22 cellular contexts compared by ENCODE assay signal in the genomic region with DNA sequence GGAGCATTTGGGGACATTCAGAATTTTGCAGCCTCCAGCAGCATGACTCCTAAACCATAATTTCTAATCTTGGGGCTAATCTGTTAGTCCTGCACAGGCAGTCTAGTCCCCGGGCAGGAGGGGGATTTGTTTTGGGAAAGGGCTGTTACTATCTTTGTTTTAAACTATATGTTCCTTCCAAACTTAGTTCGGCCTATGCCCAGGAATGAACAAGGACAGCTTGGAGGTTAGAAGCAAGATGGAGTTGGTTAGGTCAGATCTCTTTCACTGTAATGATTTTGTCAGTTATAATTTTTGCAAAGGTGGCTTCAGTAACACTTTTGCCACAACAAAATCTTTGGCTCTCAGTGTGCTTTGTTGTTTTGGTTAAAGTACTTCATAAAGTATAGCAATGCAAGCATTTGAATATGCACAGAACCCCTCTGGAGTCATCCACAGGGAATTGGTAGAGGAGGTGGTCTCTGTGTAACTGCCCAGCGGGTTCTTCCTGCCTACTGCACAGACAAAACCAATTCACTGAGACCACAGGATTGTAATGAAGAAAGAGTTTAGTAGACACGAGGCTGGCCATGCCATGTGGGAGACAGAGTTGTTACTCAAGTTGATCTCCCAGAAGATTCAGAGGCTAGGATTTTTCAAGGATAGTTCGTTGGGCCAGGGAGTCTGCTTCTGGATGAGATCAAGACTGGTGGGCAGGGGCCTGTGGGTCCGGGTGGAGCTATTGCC.
DNase-seq lines count a peak whose midpoint lies in the region; ATAC-seq, FAIRE-seq and TF ChIP-seq lines count a peak whose summit lies in the region.
"Had no signal": no experiment of that assay in that cellular context is flagged by ENCODE, and none has a peak within 500 bp of the region (broad histone marks: within the 10 kb centered on the region; RNA-seq: fewer than 3 reads in every experiment).

No MANE protein-coding gene starts in this region.

- no peak for TF ChIP-seq POLR2A in GM12878 (IDR thresholded peaks at IDR 0.05; ENCODE audit: low read depth, low read length)

- H3K18ac ChIP-seq in H9 (ENCODE audit: insufficient read length, low read depth, low read length): no peak overlapping the region

- H4K91ac ChIP-seq in H9 (ENCODE audit: insufficient read length, low read depth, low read length): no peak overlapping the region

- peaks cover 64 to 66% of the 10 kb centered on the region in 2 experiments for H3K4me1 Mint-ChIP-seq in H9
- H3K4me1 Mint-ChIP-seq in stimulated activated effector memory CD8-positive, alpha-beta T cell treated with anti-CD3 and anti-CD28 coated beads, Interleukin-12 subunit alpha, Interleukin-12 subunit beta, amount 100 ng/mL, for 72 hours: peaks cover 27% of the 10 kb centered on the region
- H3K4me1 Mint-ChIP-seq: CD4-positive, alpha-beta memory T cell had no signal

- H4K20me1 ChIP-seq in H9 (ENCODE audit: control insufficient read depth, insufficient read depth, insufficient read length): no peaks in the 10 kb centered on the region
- no peaks in the 10 kb centered on the region for H4K20me1 ChIP-seq in GM12878 (ENCODE audit: control insufficient read depth, insufficient read depth)

- H2BK15ac ChIP-seq in H9 (ENCODE audit: low read depth, low read length): no peak overlapping the region

- ATAC-seq in GM12878: no peak
- no peak for ATAC-seq in stimulated activated effector memory CD8-positive, alpha-beta T cell treated with anti-CD3 and anti-CD28 coated beads, Interleukin-12 subunit alpha, Interleukin-12 subunit beta, amount 100 ng/mL, for 72 hours

- in situ Hi-C loops in GM12878 (cut with MboI): no loop called here

- H3K79me2 ChIP-seq in H9 (ENCODE audit: insufficient read depth, low read length) (no peaks in the 10 kb centered on the region), GM12878 (ENCODE audit: control insufficient read depth, insufficient read depth, low read length) (no peaks in the 10 kb centered on the region)

- H3K27me3 Mint-ChIP-seq in H9 (ENCODE audit: low read depth): no peaks in the 10 kb centered on the region
- H3K27me3 Mint-ChIP-seq: activated naive CD8-positive, alpha-beta T cell treated with anti-CD3 and anti-CD28 coated beads, Interleukin-2, amount 10 ng/mL, durations not matched to agents 7 days and 5 days had no signal

- no peak overlapping the region for H4K5ac ChIP-seq in H9 (ENCODE audit: insufficient read length, low read depth, low read length)

- H3K36me3 ChIP-seq in GM12878 (ENCODE audit: control insufficient read depth in 2 of 2, insufficient read depth in 2 of 2, low read length in 1 of 2) (no peaks in the 10 kb centered on the region), ascending aorta (no peaks in the 10 kb centered on the region)
- H3K36me3 ChIP-seq: upper lobe of left lung, WERI-Rb-1 had no signal

- H3K9me3 Mint-ChIP-seq in H9: peaks cover 0 to 7% of the 10 kb centered on the region in 2 experiments; a peak in 3 of 5 replicates
- H3K9me3 Mint-ChIP-seq in stimulated activated effector memory CD8-positive, alpha-beta T cell treated with anti-CD3 and anti-CD28 coated beads, Interleukin-12 subunit alpha, Interleukin-12 subunit beta, amount 100 ng/mL, for 72 hours: no peaks in the 10 kb centered on the region
- H3K9me3 Mint-ChIP-seq: activated naive CD8-positive, alpha-beta T cell treated with anti-CD3 and anti-CD28 coated beads, Interleukin-2, amount 10 ng/mL, durations not matched to agents 7 days and 5 days; CD4-positive, alpha-beta memory T cell had no signal

- no peaks in the 10 kb centered on the region for H3K79me1 ChIP-seq in H9 (ENCODE audit: insufficient read depth, low read depth, low read length, poor library complexity, severe bottlenecking)

- BruUV-seq in GM12878 (replicated peaks; lab: Mats Ljungman, UMichigan): no TSS peak

- no peak overlapping the region for H3K4ac ChIP-seq in H9 (ENCODE audit: low read depth, low read length)

- peak overlapping the region; percentile 69 to 84 (median 84) for H3K27ac Mint-ChIP-seq in H9
- peak overlapping the region; percentile 35 for H3K27ac Mint-ChIP-seq in stimulated activated effector memory CD8-positive, alpha-beta T cell treated with anti-CD3 and anti-CD28 coated beads, Interleukin-12 subunit alpha, Interleukin-12 subunit beta, amount 100 ng/mL, for 72 hours
- H3K27ac Mint-ChIP-seq: activated naive CD8-positive, alpha-beta T cell treated with anti-CD3 and anti-CD28 coated beads, Interleukin-2, amount 10 ng/mL, durations not matched to agents 7 days and 5 days; CD4-positive, alpha-beta memory T cell had no signal

- no CpG with 5 or more reads among the region's 6 CpGs for WGBS in H9 (ENCODE audit: extremely low coverage, insufficient read length, low lambda C conversion rate)
- WGBS in GM12878 (ENCODE audit: insufficient coverage, insufficient replicate concordance, low lambda C conversion rate, missing lambda C conversion rate): 50% methylated on average over 6 of the region's 6 CpGs

- H3T11ph ChIP-seq in H9 (ENCODE audit: low read length): no peak overlapping the region

- POLR2A ChIA-PET in GM12878 (lab: Charles Lee): interaction anchor here (0.7 to 1.6 kb wide), 8 partner anchors 33 to 222 kb away, joined by 3 to 7 read pairs (median 3); no protein-coding TSS in a partner anchor

- no peak overlapping the region for H3K56ac ChIP-seq in H9 (ENCODE audit: insufficient read length, low read depth, low read length)

- H3K9ac ChIP-seq in H9 (ENCODE audit: extremely low read depth, insufficient read length, low read length): no peak overlapping the region
- H3K9ac ChIP-seq in GM12878 (ENCODE audit: control insufficient read depth, insufficient read depth, low read length): peak overlapping the region; percentile 32
- H3K9ac ChIP-seq: SK-N-SH had no signal

- no peak overlapping the region for H4K8ac ChIP-seq in H9 (replicated peaks; ENCODE audit: insufficient read length, low read depth, low read length)

- TF ChIP-seq CTCF in H9 (conservative IDR thresholded peaks at IDR 0.05) (no peak), GM12878 (IDR thresholded peaks at IDR 0.05 in 2 of 3, conservative IDR thresholded peaks at IDR 0.05 in 1 of 3; ENCODE audit: control insufficient read depth in 2 of 3, extremely low read depth in 1 of 3, insufficient read depth in 1 of 3, low read depth in 3 of 3, low read length in 3 of 3) (no peak), ascending aorta (IDR thresholded peaks at IDR 0.05) (no peak)

- H3K4me3 ChIP-seq in GM12878 (no peak overlapping the region), ascending aorta (no peak overlapping the region)
- H3K4me3 ChIP-seq: upper lobe of left lung had no signal

- SMC1A ChIA-PET in GM12878 (lab: Charles Lee; ENCODE audit: uncharacterized antibody, unreplicated experiment): interaction anchor here (1.0 to 12.8 kb wide), 26 partner anchors 8 to 301 kb away, joined by 3 to 198 read pairs (median 8); a partner anchor contains a TSS

- H2AK5ac ChIP-seq in H9 (ENCODE audit: insufficient read length, low read length): no peak overlapping the region

- DNase-seq in H9: no peak
- DNase-seq in MV-4-11 (lab: John Stamatoyannopoulos, UW): peak; percentile 43
- DNase-seq in GM12878 (ENCODE audit: low read depth, low spot score): no peak
- DNase-seq in stimulated activated effector memory CD8-positive, alpha-beta T cell treated with anti-CD3 and anti-CD28 coated beads, Interleukin-12 subunit alpha, Interleukin-12 subunit beta, amount 100 ng/mL, for 72 hours (ENCODE audit: low spot score in 2 of 2): no peak
- DNase-seq in activated gamma-delta T cell treated with Interleukin-2 at 50 U/mL for 16 hours: no peak
- DNase-seq in NCI-H82 treated with DMSO at 0.1 percent for 48 hours (lab: John Stamatoyannopoulos, UW; ENCODE audit: unreplicated experiment): no peak
- DNase-seq in ascending aorta (ENCODE audit: low spot score in 2 of 2): no peak
- no peak for DNase-seq in HuH-7.5 (ENCODE audit: low spot score)
- DNase-seq: activated CD4-positive, alpha-beta T cell treated with anti-CD3 and anti-CD28 coated beads, Interleukin-2, amount 50 U/mL, for 4 hours; activated CD8-positive, alpha-beta memory T cell treated with anti-CD3 and anti-CD28 coated beads, Interleukin-2, amount 50 U/mL, for 4 hours; activated naive CD8-positive, alpha-beta T cell treated with anti-CD3 and anti-CD28 coated beads, Interleukin-2, amount 10 ng/mL, durations not matched to agents 7 days and 5 days; CD4-positive, alpha-beta memory T cell; effector CD8-positive, alpha-beta T cell; foreskin fibroblast; mammary epithelial cell; NCI-H1417; RPMI8226; SK-N-SH; upper lobe of left lung; WERI-Rb-1 had no signal

- H3K9me3 ChIP-seq in H9 (ENCODE audit: control insufficient read depth, low read depth, low read length) (no peaks in the 10 kb centered on the region), GM12878 (replicated peaks; ENCODE audit: control insufficient read depth, insufficient read depth, low read length) (peaks cover 8% of the 10 kb centered on the region; the same call in 2 of the 3 replicates), ascending aorta (no peaks in the 10 kb centered on the region)
- H3K9me3 ChIP-seq: SK-N-SH, upper lobe of left lung had no signal

- no peak for TF ChIP-seq RAD21 in GM12878 (IDR thresholded peaks at IDR 0.05; ENCODE audit: insufficient read depth, low read depth, low read length)

- H3K4me1 ChIP-seq in H9 (ENCODE audit: insufficient read depth, low read length): peaks cover 21% of the 10 kb centered on the region; the same call in 1 of the 2 replicates
- H3K4me1 ChIP-seq in GM12878 (ENCODE audit: control insufficient read depth, insufficient read depth, low read length): peaks cover 69% of the 10 kb centered on the region
- no peaks in the 10 kb centered on the region for H3K4me1 ChIP-seq in ascending aorta
- H3K4me1 ChIP-seq: upper lobe of left lung had no signal

- no peaks in the 10 kb centered on the region for H3K23me2 ChIP-seq in H9 (ENCODE audit: insufficient read length, low read depth, low read length, poor library complexity, severe bottlenecking)

- intact Hi-C loops in GM12878 (cut with micrococcal nuclease; ENCODE audit: unreplicated experiment): loop anchor here (5.0 kb wide), 1 partner anchor 137 kb away; no protein-coding TSS in a partner anchor
- intact Hi-C loops in ascending aorta (cut with DNase I): no loop called here

- H3K4me2 ChIP-seq in H9 (ENCODE audit: insufficient read depth, insufficient read length, low read length) (no peak overlapping the region), GM12878 (ENCODE audit: control insufficient read depth, insufficient read depth) (peak overlapping the region; percentile 17)
- H3K4me2 ChIP-seq: SK-N-SH had no signal

- no peak for FAIRE-seq in GM12878 (lab: Jason Lieb, UNC)
- FAIRE-seq: G401.6, HTR-8/SVneo had no signal

- H2AFZ ChIP-seq in H9 (ENCODE audit: low read length) (no peak overlapping the region), GM12878 (ENCODE audit: control insufficient read depth, low read depth, low read length) (peak overlapping the region; percentile 84)

- H3K27me3 ChIP-seq in H9 (ENCODE audit: insufficient read depth, low read length) (no peaks in the 10 kb centered on the region), GM12878 (replicated peaks in 1 of 2; ENCODE audit: control insufficient read depth in 2 of 2, insufficient read depth in 2 of 2, low read length in 1 of 2) (no peaks in the 10 kb centered on the region), ascending aorta (no peaks in the 10 kb centered on the region)
- H3K27me3 ChIP-seq: upper lobe of left lung had no signal

- CTCF ChIA-PET in GM12878 (lab: Yijun Ruan, JAX): interaction anchor here (1.0 to 2.2 kb wide), 7 partner anchors 8 to 226 kb away, joined by 3 to 7 read pairs (median 4); a partner anchor contains a TSS

- H3K27ac ChIP-seq in H9 (ENCODE audit: insufficient read length, low read depth, low read length) (no peak overlapping the region), GM12878 (ENCODE audit: control insufficient read depth, insufficient read depth) (peak overlapping the region; percentile 89), ascending aorta (no peak overlapping the region)
- H3K27ac ChIP-seq: upper lobe of left lung, WERI-Rb-1 had no signal

- no peak overlapping the region for H2BK5ac ChIP-seq in H9 (ENCODE audit: insufficient read length, low read length)

- peaks cover 4 to 10% (median 5%) of the 10 kb centered on the region in 3 experiments; a peak in 6 of 7 replicates for H3K36me3 Mint-ChIP-seq in H9 (ENCODE audit: insufficient read depth in 1 of 3, low read depth in 3 of 3)
- H3K36me3 Mint-ChIP-seq in stimulated activated effector memory CD8-positive, alpha-beta T cell treated with anti-CD3 and anti-CD28 coated beads, Interleukin-12 subunit alpha, Interleukin-12 subunit beta, amount 100 ng/mL, for 72 hours: no peaks in the 10 kb centered on the region
- H3K36me3 Mint-ChIP-seq: activated naive CD8-positive, alpha-beta T cell treated with anti-CD3 and anti-CD28 coated beads, Interleukin-2, amount 10 ng/mL, durations not matched to agents 7 days and 5 days; CD4-positive, alpha-beta memory T cell had no signal

- no peak overlapping the region for H3K14ac ChIP-seq in H9 (ENCODE audit: insufficient read depth, low read length)

- no peak overlapping the region for H2BK20ac ChIP-seq in H9 (ENCODE audit: low read depth, low read length, poor library complexity, severe bottlenecking)

- TF ChIP-seq EP300 in GM12878 (IDR thresholded peaks at IDR 0.05; ENCODE audit: borderline replicate concordance in 1 of 2, control insufficient read depth in 1 of 2, low read depth in 2 of 2, low read length in 2 of 2): no peak

- no peak overlapping the region for H2BK120ac ChIP-seq in H9 (ENCODE audit: low read depth, low read length, poor library complexity, severe bottlenecking)

- H2BK12ac ChIP-seq in H9 (ENCODE audit: insufficient read length, low read depth, low read length): no peak overlapping the region

- no peak overlapping the region for H3K23ac ChIP-seq in H9 (ENCODE audit: insufficient read length, low read depth, low read length)

- RAD21 ChIA-PET in GM12878 (lab: Charles Lee; ENCODE audit: unreplicated experiment): interaction anchor here (1.2 to 11.6 kb wide), 19 partner anchors 9 to 259 kb away, joined by 3 to 220 read pairs (median 11); a partner anchor contains a TSS

- no peak overlapping the region for H3K4me3 Mint-ChIP-seq in H9
- no peak overlapping the region for H3K4me3 Mint-ChIP-seq in stimulated activated effector memory CD8-positive, alpha-beta T cell treated with anti-CD3 and anti-CD28 coated beads, Interleukin-12 subunit alpha, Interleukin-12 subunit beta, amount 100 ng/mL, for 72 hours
- H3K4me3 Mint-ChIP-seq: activated naive CD8-positive, alpha-beta T cell treated with anti-CD3 and anti-CD28 coated beads, Interleukin-2, amount 10 ng/mL, durations not matched to agents 7 days and 5 days; CD4-positive, alpha-beta memory T cell had no signal
